Comparison of ENCODE assay signal across 8 cellular contexts in genomic region chr15:92832992-92833438, GRCh38.
A peak's percentile ranks its signal among the peaks of the same experiment; 100 is the strongest.
DNase-seq lines count a peak whose midpoint lies in the region; TF ChIP-seq lines count a peak whose summit lies in the region.

No MANE protein-coding gene starts in this region.

- in situ Hi-C loops in G401 (cut with HindIII; ENCODE audit: low sequenced_read_pairs) = no loop called here

- H3K36me3 ChIP-seq in SJCRH30 (no peaks in the 10 kb centered on the region), fibroblast of lung (ENCODE audit: control insufficient read depth, insufficient read depth, low read length) (no peaks in the 10 kb centered on the region), rectal smooth muscle tissue (ENCODE audit: control insufficient read depth, insufficient read depth, low read length) (no peaks in the 10 kb centered on the region)

- no peak overlapping the region for H3K9ac ChIP-seq in fibroblast of lung (ENCODE audit: insufficient read depth, low read length)
- no peak overlapping the region for H3K9ac ChIP-seq in rectal smooth muscle tissue (ENCODE audit: low read length)

- H3K27ac ChIP-seq in SJCRH30 (peak overlapping the region; percentile 81; the same call in 1 of the 2 replicates), fibroblast of lung (ENCODE audit: insufficient read depth, low read length) (no peak overlapping the region), rectal smooth muscle tissue (ENCODE audit: low read depth, low read length) (peak overlapping the region; percentile 92)

- peak overlapping the region; percentile 2 for H2AFZ ChIP-seq in fibroblast of lung (ENCODE audit: low read length)

- DNase-seq in G401 (ENCODE audit: low spot score) (peak; percentile 26), SJCRH30 (no peak), fibroblast of lung (ENCODE audit: low read depth in 2 of 2) (peak in 1 of 2 donors; percentile 70), mucosa of gallbladder (ENCODE audit: low spot score) (no peak), T1000 (lab: John Stamatoyannopoulos, UW) (no peak), lower leg skin (ENCODE audit: low spot score in 2 of 2) (no peak)
- no peak for DNase-seq in central memory CD4-positive, alpha-beta T cell

- H3K27me3 ChIP-seq in SJCRH30 = no peaks in the 10 kb centered on the region
- no peaks in the 10 kb centered on the region for H3K27me3 ChIP-seq in fibroblast of lung (ENCODE audit: control insufficient read depth, insufficient read depth, low read length)
- H3K27me3 ChIP-seq in rectal smooth muscle tissue (ENCODE audit: control insufficient read depth, insufficient read depth, low read length) = no peaks in the 10 kb centered on the region

- H3K9me3 ChIP-seq in SJCRH30 (replicated peaks) (no peaks in the 10 kb centered on the region), fibroblast of lung (ENCODE audit: control insufficient read depth, insufficient read depth, low read depth, low read length) (no peaks in the 10 kb centered on the region)

- H3K79me2 ChIP-seq in fibroblast of lung (ENCODE audit: control insufficient read depth, insufficient read depth, low read length) = no peaks in the 10 kb centered on the region

- H3K4me3 ChIP-seq in SJCRH30 (peak overlapping the region; percentile 34), fibroblast of lung (replicated peaks in 1 of 4; ENCODE audit: control extremely low read depth in 1 of 4, insufficient read depth in 1 of 4, low read depth in 3 of 4, low read length in 4 of 4) (no peak overlapping the region), rectal smooth muscle tissue (ENCODE audit: low read length) (peak overlapping the region; percentile 50), lower leg skin (ENCODE audit: low read depth, poor library complexity, severe bottlenecking) (no peak overlapping the region)

- TF ChIP-seq CTCF in fibroblast of lung (conservative IDR thresholded peaks at IDR 0.05 in 1 of 2, IDR thresholded peaks at IDR 0.05 in 1 of 2; ENCODE audit: low read depth in 1 of 2, low read length in 2 of 2) = no peak
- no peak for TF ChIP-seq CTCF in lower leg skin (IDR thresholded peaks at IDR 0.05)

- H3K4me1 ChIP-seq in SJCRH30 (peaks cover 18% of the 10 kb centered on the region), fibroblast of lung (ENCODE audit: control insufficient read depth, extremely low read depth, insufficient read depth, low read length) (peaks cover 8% of the 10 kb centered on the region), rectal smooth muscle tissue (ENCODE audit: control insufficient read depth, insufficient read depth, low read length) (peaks cover 31% of the 10 kb centered on the region)

- no peak overlapping the region for H3K4me2 ChIP-seq in fibroblast of lung (ENCODE audit: extremely low read depth, insufficient read depth, low read length)

- intact Hi-C loops in lower leg skin (cut with DNase I; ENCODE audit: low total_unique reads) = no loop called here

- 57 to 68% methylated on average over 5 of the region's 5 CpGs for WGBS in lower leg skin, 2 donors

- no peaks in the 10 kb centered on the region for H4K20me1 ChIP-seq in fibroblast of lung (ENCODE audit: control insufficient read depth, extremely low read depth, insufficient read depth, low read length)

- no peak for TF ChIP-seq POLR2A in lower leg skin (IDR thresholded peaks at IDR 0.05)

Comparison
In these comparisons a context has a peak if more than half of its experiments do, and no peak if none do; other contexts are left out.
1. H3K4me3 ChIP-seq: peak in SJCRH30 (single experiment) and rectal smooth muscle tissue (single experiment); none in fibroblast of lung (0 of 4) and lower leg skin (single experiment).